In the genomic region with DNA sequence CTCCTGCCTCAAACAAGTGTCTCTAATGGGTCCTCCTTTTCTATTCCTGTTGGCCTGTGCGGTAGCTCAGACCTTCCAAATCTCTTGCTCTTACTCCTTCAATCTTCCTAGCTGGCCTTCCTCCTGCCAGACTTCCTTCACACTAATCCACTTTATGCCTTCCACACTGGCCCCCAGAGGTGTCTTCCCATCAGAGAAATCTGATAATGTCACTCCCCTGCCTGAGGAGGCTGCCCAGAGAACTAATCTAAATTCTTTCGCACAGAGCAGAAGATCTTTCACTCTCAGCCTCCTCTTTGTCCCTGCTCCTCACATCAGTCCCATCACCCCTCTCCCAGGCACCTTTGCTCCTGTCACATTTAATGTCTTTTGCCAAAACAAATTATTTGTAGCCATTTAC, we compare ENCODE assay signal across 17 cellular contexts.
DNase-seq lines count a peak whose midpoint lies in the region; ATAC-seq and TF ChIP-seq lines count a peak whose summit lies in the region.
"Had no signal": no experiment of that assay in that cellular context is flagged by ENCODE, and none has a peak within 500 bp of the region (broad histone marks: within the 10 kb centered on the region; RNA-seq: fewer than 3 reads in every experiment).

No MANE protein-coding gene starts in this region.

- no peaks in the 10 kb centered on the region for H3K36me3 ChIP-seq in CD8-positive, alpha-beta memory T cell (ENCODE audit: insufficient read depth, low read length)
- no peaks in the 10 kb centered on the region for H3K36me3 ChIP-seq in transverse colon
- H3K36me3 ChIP-seq: neutrophil, suprapubic skin had no signal

- H3K27me3 Mint-ChIP-seq in CD14-positive monocyte (ENCODE audit: low read depth in 3 of 3) = peaks cover 0 to 4% (median 2%) of the 10 kb centered on the region in 3 donors
- no peaks in the 10 kb centered on the region for H3K27me3 Mint-ChIP-seq in CD8-positive, alpha-beta memory T cell
- H3K27me3 Mint-ChIP-seq in brain = no peaks in the 10 kb centered on the region
- H3K27me3 Mint-ChIP-seq in neural crest cell (ENCODE audit: low read depth) = no peaks in the 10 kb centered on the region
- H3K27me3 Mint-ChIP-seq: activated CD4-positive, alpha-beta memory T cell treated with anti-CD3 and anti-CD28 coated beads, Interleukin-2, amount 10 ng/mL, durations not matched to agents 7 days and 5 days had no signal

- WGBS in transverse colon (ENCODE audit: low coverage in 1 of 2), 2 donors = 94 to 96% methylated on average over 2 of the region's 2 CpGs

- CTCF ChIA-PET in CD8-positive, alpha-beta memory T cell (lab: Charles Lee) = interaction anchor here (1.2 kb wide), 1 partner anchor 176 kb away, joined by 4 read pairs; the partner anchor contains the start of gene MAML2

- H3K4me3 ChIP-seq in CD8-positive, alpha-beta memory T cell (ENCODE audit: low read length) = no peak overlapping the region
- no peak overlapping the region for H3K4me3 ChIP-seq in transverse colon
- H3K4me3 ChIP-seq: K562, suprapubic skin had no signal

- in situ Hi-C loops in transverse colon (cut with MboI; ENCODE audit: low pct_ligation_motif_present in 1 of 4, low pct_unique_long_range_greater_than_20kb in 1 of 4, low sequenced_read_pairs in 3 of 4) = no loop called here

- intact Hi-C loops in CD14-positive monocyte (cut with micrococcal nuclease) (loop anchor here in 1 of 2 donors (10.0 kb wide), 1 partner anchor 112 kb away; no protein-coding TSS in a partner anchor), left colon (cut with DNase I, micrococcal nuclease) (no loop called here), transverse colon (cut with DNase I; ENCODE audit: low total_unique reads) (no loop called here)

- POLR2A ChIA-PET in CD8-positive, alpha-beta memory T cell (lab: Charles Lee) = no interaction called here

- TF ChIP-seq CTCF in CD14-positive monocyte (IDR thresholded peaks at IDR 0.05) (no peak), brain (conservative IDR thresholded peaks at IDR 0.05) (no peak), neural crest cell (conservative IDR thresholded peaks at IDR 0.05) (no peak), transverse colon (IDR thresholded peaks at IDR 0.05) (no peak)

- ATAC-seq in left colon = no peak
- ATAC-seq: K562, sciatic nerve, SK-N-SH treated with all-trans-retinoic acid at 6 μM for 48 hours had no signal

- H3K4me1 ChIP-seq in CD8-positive, alpha-beta memory T cell (ENCODE audit: insufficient read depth, low read length) = peaks cover 8% of the 10 kb centered on the region
- peaks cover 0 to 15% (median 3%) of the 10 kb centered on the region in 4 donors for H3K4me1 ChIP-seq in transverse colon

- H3K4me3 Mint-ChIP-seq in CD14-positive monocyte (no peak overlapping the region), brain (peak overlapping the region in 1 of 5 experiments; percentile 3), neural crest cell (no peak overlapping the region)
- no peak overlapping the region for H3K4me3 Mint-ChIP-seq in CD8-positive, alpha-beta memory T cell
- H3K4me3 Mint-ChIP-seq: activated CD4-positive, alpha-beta memory T cell treated with anti-CD3 and anti-CD28 coated beads, Interleukin-2, amount 10 ng/mL, durations not matched to agents 7 days and 5 days had no signal

- no peaks in the 10 kb centered on the region for H3K27me3 ChIP-seq in CD8-positive, alpha-beta memory T cell (ENCODE audit: insufficient read depth, low read length, poor library complexity, severe bottlenecking)
- no peaks in the 10 kb centered on the region for H3K27me3 ChIP-seq in transverse colon
- H3K27me3 ChIP-seq: neutrophil, suprapubic skin had no signal

- H3K27ac Mint-ChIP-seq in CD14-positive monocyte = peak overlapping the region; percentile 3 to 83 (median 45)
- peak overlapping the region; percentile 0 to 77 (median 35) for H3K27ac Mint-ChIP-seq in CD8-positive, alpha-beta memory T cell
- H3K27ac Mint-ChIP-seq in brain = peak overlapping the region in 4 of 5 experiments; percentile 24 to 54 (median 41)
- H3K27ac Mint-ChIP-seq in neural crest cell (ENCODE audit: unreplicated experiment) = peak overlapping the region; percentile 57
- H3K27ac Mint-ChIP-seq: activated CD4-positive, alpha-beta memory T cell treated with anti-CD3 and anti-CD28 coated beads, Interleukin-2, amount 10 ng/mL, durations not matched to agents 7 days and 5 days had no signal

- no peaks in the 10 kb centered on the region for H3K9me3 ChIP-seq in CD8-positive, alpha-beta memory T cell (ENCODE audit: low read length)
- H3K9me3 ChIP-seq in transverse colon = no peaks in the 10 kb centered on the region
- H3K9me3 ChIP-seq: neutrophil, suprapubic skin had no signal

- peaks cover 34% of the 10 kb centered on the region for H3K4me1 Mint-ChIP-seq in CD14-positive monocyte
- H3K4me1 Mint-ChIP-seq in CD8-positive, alpha-beta memory T cell = peaks cover 35 to 71% (median 64%) of the 10 kb centered on the region in 3 donors
- peaks cover 65% of the 10 kb centered on the region for H3K4me1 Mint-ChIP-seq in brain
- H3K4me1 Mint-ChIP-seq in neural crest cell = peaks cover 38% of the 10 kb centered on the region

- H3K27ac ChIP-seq in CD8-positive, alpha-beta memory T cell (ENCODE audit: low read depth, low read length) = no peak overlapping the region
- no peak overlapping the region for H3K27ac ChIP-seq in transverse colon
- H3K27ac ChIP-seq: C4-2B, neutrophil had no signal

- H3K9me3 Mint-ChIP-seq in CD14-positive monocyte = peaks cover 0 to 5% (median 0%) of the 10 kb centered on the region in 7 donors
- no peaks in the 10 kb centered on the region for H3K9me3 Mint-ChIP-seq in CD8-positive, alpha-beta memory T cell
- no peaks in the 10 kb centered on the region for H3K9me3 Mint-ChIP-seq in brain
- H3K9me3 Mint-ChIP-seq in neural crest cell = no peaks in the 10 kb centered on the region
- H3K9me3 Mint-ChIP-seq: activated CD4-positive, alpha-beta memory T cell treated with anti-CD3 and anti-CD28 coated beads, Interleukin-2, amount 10 ng/mL, durations not matched to agents 7 days and 5 days had no signal

- DNase-seq in CD14-positive monocyte (ENCODE audit: low spot score) (no peak), neural crest cell (ENCODE audit: low read depth, low spot score) (no peak), left colon (no peak), transverse colon (no peak), NCI-H2107 treated with DMSO at 0.1 percent for 48 hours (lab: John Stamatoyannopoulos, UW; ENCODE audit: unreplicated experiment) (no peak)
- no peak for DNase-seq in CD8-positive, alpha-beta memory T cell
- DNase-seq: activated CD4-positive, alpha-beta memory T cell treated with anti-CD3 and anti-CD28 coated beads, Interleukin-2, amount 10 ng/mL, durations not matched to agents 7 days and 5 days; NCI-H2081 treated with DMSO at 0.1 percent for 48 hours; NCI-H526; stimulated activated CD4-positive, alpha-beta T cell treated with anti-CD3 and anti-CD28 coated beads, Interleukin-1b, Interleukin-23, amount 100 ng/mL, for 48 hours had no signal

- peaks cover 7 to 12% of the 10 kb centered on the region in 2 donors for H3K36me3 Mint-ChIP-seq in CD14-positive monocyte
- H3K36me3 Mint-ChIP-seq in CD8-positive, alpha-beta memory T cell = peaks cover 0 to 15% (median 7%) of the 10 kb centered on the region in 3 donors
- H3K36me3 Mint-ChIP-seq in brain = no peaks in the 10 kb centered on the region
- peaks cover 3% of the 10 kb centered on the region for H3K36me3 Mint-ChIP-seq in neural crest cell (ENCODE audit: low read depth)

- TF ChIP-seq POLR2A in transverse colon (IDR thresholded peaks at IDR 0.05) = no peak

- no peak for TF ChIP-seq EP300 in transverse colon (IDR thresholded peaks at IDR 0.05; ENCODE audit: low read depth)
